21 cellular contexts compared by ENCODE assay signal in the genomic region with DNA sequence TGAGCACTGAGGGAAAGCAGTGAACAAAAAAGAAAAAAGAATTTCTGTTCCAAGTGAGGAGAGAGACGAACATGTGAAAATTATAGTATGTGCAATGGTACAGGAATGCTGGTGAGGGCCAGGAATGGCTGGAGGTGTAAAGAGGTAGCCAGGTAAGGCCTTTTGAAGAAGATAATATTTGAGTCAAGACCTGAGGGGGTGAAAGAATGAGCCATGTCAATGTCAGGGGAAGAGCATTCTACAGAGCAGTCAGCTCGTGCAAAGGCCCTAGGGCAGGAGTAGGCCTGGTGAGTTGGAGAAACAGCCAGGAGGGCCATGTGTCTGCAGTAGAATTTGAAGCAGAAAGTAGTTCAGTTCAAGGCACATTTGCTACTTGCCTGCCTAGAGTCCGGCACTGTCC. TPM values are rescaled to one million over a fixed set of nuclear protein-coding genes. Genes with fewer than 3 reads are reported as not detected.
DNase-seq lines count a peak whose midpoint lies in the region; ATAC-seq and TF ChIP-seq lines count a peak whose summit lies in the region.
"Had no signal": no experiment of that assay in that cellular context is flagged by ENCODE, and none has a peak within 500 bp of the region (broad histone marks: within the 10 kb centered on the region; RNA-seq: fewer than 3 reads in every experiment).

No MANE protein-coding gene starts in this region.

- TF ChIP-seq CTCF in MCF 10A (IDR thresholded peaks at IDR 0.05; ENCODE audit: unreplicated experiment) (no peak), breast epithelium (IDR thresholded peaks at IDR 0.05) (no peak), glutamatergic neuron (IDR thresholded peaks at IDR 0.05; ENCODE audit: partially characterized antibody, unreplicated experiment) (no peak), SK-N-SH (IDR thresholded peaks at IDR 0.05) (no peak)

- no peak for TF ChIP-seq POLR2A in breast epithelium (IDR thresholded peaks at IDR 0.05)

- DNase-seq in MCF 10A (ENCODE audit: unreplicated experiment) (no peak), breast epithelium (ENCODE audit: low spot score in 2 of 2) (no peak), glutamatergic neuron (no peak), NCI-H1694 treated with DMSO at 0.1 percent for 48 hours (lab: John Stamatoyannopoulos, UW) (no peak), SK-N-SH (no peak), GF-D8 (lab: John Stamatoyannopoulos, UW) (no peak)
- DNase-seq: Caco-2; CD4-positive, CD25-positive, alpha-beta regulatory T cell; CD8-positive, alpha-beta T cell; DMS153; DND-41; H9; HFFc6 had no signal

- H4K20me1 ChIP-seq in SK-N-SH (ENCODE audit: insufficient read depth) = no peaks in the 10 kb centered on the region
- H4K20me1 ChIP-seq: BLaER1 had no signal

- H3K4me3 Mint-ChIP-seq in MCF 10A (ENCODE audit: unreplicated experiment) (no peak overlapping the region), glutamatergic neuron (ENCODE audit: unreplicated experiment) (no peak overlapping the region)
- H3K4me3 Mint-ChIP-seq in activated T-helper 17 cell treated with anti-CD3 and anti-CD28 coated beads, Interleukin-2, amount 50 U/mL, for 72 hours = no peak overlapping the region
- H3K4me3 Mint-ChIP-seq: B cell; CD4-positive, CD25-positive, alpha-beta regulatory T cell; CD8-positive, alpha-beta T cell; GM23338; H9; HFFc6 had no signal

- BruUV-seq in MCF 10A (replicated peaks; lab: Mats Ljungman, UMichigan) = no TSS peak

- H3K4me2 ChIP-seq in SK-N-SH = no peak overlapping the region
- H3K4me2 ChIP-seq: BLaER1, GM23338 had no signal

- H3K27ac ChIP-seq in breast epithelium (no peak overlapping the region), SK-N-SH (ENCODE audit: low read depth in 2 of 2, low read length in 1 of 2) (no peak overlapping the region)
- H3K27ac ChIP-seq: 22Rv1, BLaER1, C4-2B had no signal

- peak overlapping the region; percentile 5 for H3K27ac Mint-ChIP-seq in MCF 10A (ENCODE audit: low read depth, unreplicated experiment)
- H3K27ac Mint-ChIP-seq in activated T-helper 17 cell treated with anti-CD3 and anti-CD28 coated beads, Interleukin-2, amount 50 U/mL, for 72 hours = peak overlapping the region; percentile 20
- H3K27ac Mint-ChIP-seq in glutamatergic neuron (ENCODE audit: unreplicated experiment) = peak overlapping the region; percentile 42
- H3K27ac Mint-ChIP-seq: B cell; CD8-positive, alpha-beta T cell; GM23338; HFFc6 had no signal

- no peaks in the 10 kb centered on the region for H3K9me2 ChIP-seq in SK-N-SH

- TF ChIP-seq RAD21 in SK-N-SH (IDR thresholded peaks at IDR 0.05; ENCODE audit: low read length) = no peak

- peaks cover 10% of the 10 kb centered on the region for H3K36me3 Mint-ChIP-seq in MCF 10A (ENCODE audit: insufficient read depth, unreplicated experiment)
- H3K36me3 Mint-ChIP-seq in activated T-helper 17 cell treated with anti-CD3 and anti-CD28 coated beads, Interleukin-2, amount 50 U/mL, for 72 hours (ENCODE audit: low read depth) = no peaks in the 10 kb centered on the region
- H3K36me3 Mint-ChIP-seq in glutamatergic neuron (ENCODE audit: unreplicated experiment) = peaks cover 7% of the 10 kb centered on the region
- H3K36me3 Mint-ChIP-seq: CD4-positive, CD25-positive, alpha-beta regulatory T cell had no signal

- H3K79me2 ChIP-seq in SK-N-SH (ENCODE audit: insufficient read depth) = no peaks in the 10 kb centered on the region

- no peaks in the 10 kb centered on the region for H3K4me1 ChIP-seq in breast epithelium
- no peaks in the 10 kb centered on the region; a peak in 1 of 4 replicates for H3K4me1 ChIP-seq in SK-N-SH (ENCODE audit: control insufficient read depth in 1 of 2, insufficient read depth in 2 of 2, low read depth in 1 of 2, low read length in 1 of 2)
- H3K4me1 ChIP-seq: BLaER1, Caco-2 had no signal

- H3K27me3 Mint-ChIP-seq in MCF 10A (ENCODE audit: insufficient read depth, unreplicated experiment) (no peaks in the 10 kb centered on the region), glutamatergic neuron (ENCODE audit: unreplicated experiment) (peaks cover 10% of the 10 kb centered on the region)
- no peaks in the 10 kb centered on the region for H3K27me3 Mint-ChIP-seq in activated T-helper 17 cell treated with anti-CD3 and anti-CD28 coated beads, Interleukin-2, amount 50 U/mL, for 72 hours

- CTCF ChIA-PET in MCF 10A (lab: Yijun Ruan, JAX) = interaction anchor here (0.6 to 7.5 kb wide), 4 partner anchors 59 to 385 kb away, joined by 3 to 109 read pairs (median 5); no protein-coding TSS in a partner anchor
- CTCF ChIA-PET in SK-N-SH (lab: Yijun Ruan, JAX) = interaction anchor here (6.6 kb wide), 1 partner anchor 381 kb away, joined by 118 read pairs; no protein-coding TSS in a partner anchor

- no peak for TF ChIP-seq EP300 in SK-N-SH (IDR thresholded peaks at IDR 0.05; ENCODE audit: borderline replicate concordance in 1 of 2, low read depth in 1 of 2, low read length in 1 of 2)

- intact Hi-C loops in MCF 10A (cut with micrococcal nuclease) = loop anchor here (5.0 kb wide), 1 partner anchor 87 kb away; no protein-coding TSS in a partner anchor
- intact Hi-C loops in breast epithelium (cut with DNase I; ENCODE audit: low total_unique reads) = loop anchor here (10.0 kb wide), 1 partner anchor 265 kb away; no protein-coding TSS in a partner anchor

- H3K27me3 ChIP-seq in breast epithelium (no peaks in the 10 kb centered on the region), SK-N-SH (ENCODE audit: insufficient read depth) (no peaks in the 10 kb centered on the region)
- H3K27me3 ChIP-seq: BLaER1 had no signal

- H3K9ac ChIP-seq in SK-N-SH = no peak overlapping the region
- H3K9ac ChIP-seq: BLaER1 had no signal

- H3K9me3 Mint-ChIP-seq in MCF 10A (ENCODE audit: unreplicated experiment) = no peaks in the 10 kb centered on the region
- no peaks in the 10 kb centered on the region for H3K9me3 Mint-ChIP-seq in activated T-helper 17 cell treated with anti-CD3 and anti-CD28 coated beads, Interleukin-2, amount 50 U/mL, for 72 hours
- peaks cover 4% of the 10 kb centered on the region for H3K9me3 Mint-ChIP-seq in glutamatergic neuron (ENCODE audit: unreplicated experiment)
- H3K9me3 Mint-ChIP-seq: CD4-positive, CD25-positive, alpha-beta regulatory T cell; CD8-positive, alpha-beta T cell; GM23338; H9; HFFc6 had no signal

- POLR2A ChIA-PET in MCF 10A (lab: Yijun Ruan, JAX) = interaction anchor here (1.3 to 2.0 kb wide), 2 partner anchors 12 to 259 kb away, joined by 3 to 5 read pairs; a partner anchor contains a TSS
- POLR2A ChIA-PET in SK-N-SH (lab: Yijun Ruan, JAX) = no interaction called here

- H3K36me3 ChIP-seq in breast epithelium = no peaks in the 10 kb centered on the region
- H3K36me3 ChIP-seq in SK-N-SH (replicated peaks in 1 of 2; ENCODE audit: control insufficient read depth in 1 of 2, insufficient read depth in 2 of 2, low read length in 1 of 2) = peaks cover 7 to 57% of the 10 kb centered on the region in 2 experiments
- H3K36me3 ChIP-seq: BLaER1 had no signal

- ATAC-seq in activated T-helper 17 cell treated with anti-CD3 and anti-CD28 coated beads, Interleukin-2, amount 50 U/mL, for 72 hours (replicated peaks) = no peak
- ATAC-seq: CD8-positive, alpha-beta T cell; GM12878; GM23338; HCT116 had no signal

- 97% methylated on average over 3 of the region's 3 CpGs for WGBS in SK-N-SH (ENCODE audit: low lambda C conversion rate)

- no peaks in the 10 kb centered on the region for H3K4me1 Mint-ChIP-seq in MCF 10A (ENCODE audit: insufficient read depth, unreplicated experiment)
- peaks cover 11% of the 10 kb centered on the region for H3K4me1 Mint-ChIP-seq in activated T-helper 17 cell treated with anti-CD3 and anti-CD28 coated beads, Interleukin-2, amount 50 U/mL, for 72 hours
- peaks cover 8% of the 10 kb centered on the region for H3K4me1 Mint-ChIP-seq in glutamatergic neuron (ENCODE audit: low read depth, unreplicated experiment)

- H2AFZ ChIP-seq in SK-N-SH (ENCODE audit: low read depth) = no peak overlapping the region
- H2AFZ ChIP-seq: GM23338 had no signal

- no peak overlapping the region for H3K4me3 ChIP-seq in breast epithelium
- no peak overlapping the region for H3K4me3 ChIP-seq in SK-N-SH (ENCODE audit: low read depth in 2 of 2, low read length in 1 of 2)
- H3K4me3 ChIP-seq: BLaER1, GM12878, GM23338 had no signal

- H3K9me3 ChIP-seq in breast epithelium = no peaks in the 10 kb centered on the region
- no peaks in the 10 kb centered on the region for H3K9me3 ChIP-seq in SK-N-SH
- H3K9me3 ChIP-seq: BLaER1, Caco-2 had no signal

- H3F3A ChIP-seq in SK-N-SH (replicated peaks; ENCODE audit: insufficient read depth) = no peaks in the 10 kb centered on the region

TF ChIP-seq in SK-N-SH, 30 proteins besides CTCF, POLR2A, EP300 and RAD21:
- TF ChIP-seq MEF2A (IDR thresholded peaks at IDR 0.05; ENCODE audit: borderline replicate concordance, low read depth) (no peak), RCOR1 (IDR thresholded peaks at IDR 0.05; ENCODE audit: low read length) (no peak), SMC3 (IDR thresholded peaks at IDR 0.05; ENCODE audit: low read depth, low read length) (no peak), GABPA (IDR thresholded peaks at IDR 0.05; ENCODE audit: low read depth) (no peak), TAF1 (IDR thresholded peaks at IDR 0.05; ENCODE audit: borderline replicate concordance, low read depth, low read length) (no peak), YY1 (IDR thresholded peaks at IDR 0.05; ENCODE audit: low read depth) (no peak), RFX5 (IDR thresholded peaks at IDR 0.05; ENCODE audit: low read length) (no peak)
- TF ChIP-seq, protein P1, sequence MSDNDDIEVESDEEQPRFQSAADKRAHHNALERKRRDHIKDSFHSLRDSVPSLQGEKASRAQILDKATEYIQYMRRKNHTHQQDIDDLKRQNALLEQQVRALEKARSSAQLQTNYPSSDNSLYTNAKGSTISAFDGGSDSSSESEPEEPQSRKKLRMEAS (IDR thresholded peaks at IDR 0.05; ENCODE audit: low read depth) = no peak
- TF ChIP-seq, protein P2, sequence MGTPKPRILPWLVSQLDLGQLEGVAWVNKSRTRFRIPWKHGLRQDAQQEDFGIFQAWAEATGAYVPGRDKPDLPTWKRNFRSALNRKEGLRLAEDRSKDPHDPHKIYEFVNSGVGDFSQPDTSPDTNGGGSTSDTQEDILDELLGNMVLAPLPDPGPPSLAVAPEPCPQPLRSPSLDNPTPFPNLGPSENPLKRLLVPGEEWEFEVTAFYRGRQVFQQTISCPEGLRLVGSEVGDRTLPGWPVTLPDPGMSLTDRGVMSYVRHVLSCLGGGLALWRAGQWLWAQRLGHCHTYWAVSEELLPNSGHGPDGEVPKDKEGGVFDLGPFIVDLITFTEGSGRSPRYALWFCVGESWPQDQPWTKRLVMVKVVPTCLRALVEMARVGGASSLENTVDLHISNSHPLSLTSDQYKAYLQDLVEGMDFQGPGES (IDR thresholded peaks at IDR 0.05; ENCODE audit: low read depth, low read length) = no peak

RNA-seq across cellular contexts. Expression of a gene that starts 12.4 kb away (rescaled TPM):
- total RNA-seq in MCF 10A (2022) (1,648 and 1,732 TPM in 2 replicates), breast epithelium (1,000 to 10,000 TPM; 1,654 to 2,512 (median 1,741) TPM), glutamatergic neuron (ENCODE audit: unreplicated experiment) (761 TPM)
- 1,000 to 10,000 TPM; 1,159 to 1,593 TPM for total RNA-seq in activated T-helper 17 cell treated with anti-CD3 and anti-CD28 coated beads, Interleukin-2, amount 50 U/mL, for 72 hours
- 4,215 and 4,488 TPM in 2 replicates for polyA plus RNA-seq in SK-N-SH (2012; rRNA removed)
- polyA plus RNA-seq in SK-N-SH (2012; cell fraction: cytosol; rRNA removed) = 6,617 and 9,342 TPM in 2 replicates
- polyA plus RNA-seq in SK-N-SH (2012; cell fraction: nucleus; rRNA removed) = 1,034 and 1,501 TPM in 2 replicates
